Comparison of ENCODE assay signal across 1 cellular context in genomic region chr19:50461066-50461875, GRCh38.
TF ChIP-seq lines count a peak whose summit lies in the region.

No MANE protein-coding gene starts in this region.

TF ChIP-seq in HepG2, 621 proteins besides CTCF, POLR2A, EP300 and RAD21 (continues in another document):
- TF ChIP-seq, protein P1, sequence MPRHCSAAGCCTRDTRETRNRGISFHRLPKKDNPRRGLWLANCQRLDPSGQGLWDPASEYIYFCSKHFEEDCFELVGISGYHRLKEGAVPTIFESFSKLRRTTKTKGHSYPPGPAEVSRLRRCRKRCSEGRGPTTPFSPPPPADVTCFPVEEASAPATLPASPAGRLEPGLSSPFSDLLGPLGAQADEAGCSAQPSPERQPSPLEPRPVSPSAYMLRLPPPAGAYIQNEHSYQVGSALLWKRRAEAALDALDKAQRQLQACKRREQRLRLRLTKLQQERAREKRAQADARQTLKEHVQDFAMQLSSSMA (CRISPR knock-in tag; IDR thresholded peaks at IDR 0.05): 0 out of 2 replicates have a peak, but pooled peaks have one; percentile 28
- TF ChIP-seq ZBTB8A (CRISPR knock-in tag; IDR thresholded peaks at IDR 0.05; ENCODE audit: borderline replicate concordance, low read depth) (no peak), STAG1 (CRISPR knock-in tag; IDR thresholded peaks at IDR 0.05) (peak; percentile 80), RCOR2 (CRISPR knock-in tag; IDR thresholded peaks at IDR 0.05) (0 out of 2 replicates have a peak, but pooled peaks have one; percentile 31), HMG20B (CRISPR knock-in tag; conservative IDR thresholded peaks at IDR 0.05) (no peak), GZF1 (CRISPR knock-in tag; IDR thresholded peaks at IDR 0.05) (no peak), ZBTB42 (CRISPR knock-in tag; IDR thresholded peaks at IDR 0.05) (no peak), ZNF850 (CRISPR knock-in tag; conservative IDR thresholded peaks at IDR 0.05) (no peak), KAT8 (CRISPR knock-in tag; IDR thresholded peaks at IDR 0.05) (0 out of 2 replicates have a peak, but pooled peaks have one; percentile 37), NFKB2 (CRISPR knock-in tag; IDR thresholded peaks at IDR 0.05; ENCODE audit: borderline replicate concordance) (peak; percentile 37; the same call in 1 of the 2 replicates), RNF219 (CRISPR knock-in tag; IDR thresholded peaks at IDR 0.05) (no peak), SMC3 (IDR thresholded peaks at IDR 0.05; ENCODE audit: low read length) (peak; percentile 84), TBX3 (IDR thresholded peaks at IDR 0.05; ENCODE audit: borderline replicate concordance) (no peak), RNF2 (conservative IDR thresholded peaks at IDR 0.05; ENCODE audit: low read depth) (no peak), FOXA1 (IDR thresholded peaks at IDR 0.05) (no peak), FOXA1 (CRISPR knock-in tag; IDR thresholded peaks at IDR 0.05) (0 out of 2 replicates have a peak, but pooled peaks have one; percentile 3), BORCS8-MEF2B (CRISPR knock-in tag; IDR thresholded peaks at IDR 0.05) (no peak), SOX6 (IDR thresholded peaks at IDR 0.05) (no peak), SOX6 (CRISPR knock-in tag; IDR thresholded peaks at IDR 0.05) (peak; percentile 17), HNRNPUL1 (IDR thresholded peaks at IDR 0.05; ENCODE audit: low read depth, low read length) (no peak), MYC (CRISPR knock-in tag; IDR thresholded peaks at IDR 0.05; ENCODE audit: borderline replicate concordance) (0 out of 2 replicates have a peak, but pooled peaks have one; percentile 17), IRF2 (CRISPR knock-in tag; IDR thresholded peaks at IDR 0.05) (0 out of 2 replicates have a peak, but pooled peaks have one; percentile 18), ZNF678 (CRISPR knock-in tag; IDR thresholded peaks at IDR 0.05) (no peak), AKAP8 (CRISPR knock-in tag; IDR thresholded peaks at IDR 0.05) (no peak), LBX2 (CRISPR knock-in tag; IDR thresholded peaks at IDR 0.05; ENCODE audit: borderline replicate concordance) (no peak), ZNF770 (CRISPR knock-in tag; IDR thresholded peaks at IDR 0.05) (peak; percentile 97)
- TF ChIP-seq, protein P2, sequence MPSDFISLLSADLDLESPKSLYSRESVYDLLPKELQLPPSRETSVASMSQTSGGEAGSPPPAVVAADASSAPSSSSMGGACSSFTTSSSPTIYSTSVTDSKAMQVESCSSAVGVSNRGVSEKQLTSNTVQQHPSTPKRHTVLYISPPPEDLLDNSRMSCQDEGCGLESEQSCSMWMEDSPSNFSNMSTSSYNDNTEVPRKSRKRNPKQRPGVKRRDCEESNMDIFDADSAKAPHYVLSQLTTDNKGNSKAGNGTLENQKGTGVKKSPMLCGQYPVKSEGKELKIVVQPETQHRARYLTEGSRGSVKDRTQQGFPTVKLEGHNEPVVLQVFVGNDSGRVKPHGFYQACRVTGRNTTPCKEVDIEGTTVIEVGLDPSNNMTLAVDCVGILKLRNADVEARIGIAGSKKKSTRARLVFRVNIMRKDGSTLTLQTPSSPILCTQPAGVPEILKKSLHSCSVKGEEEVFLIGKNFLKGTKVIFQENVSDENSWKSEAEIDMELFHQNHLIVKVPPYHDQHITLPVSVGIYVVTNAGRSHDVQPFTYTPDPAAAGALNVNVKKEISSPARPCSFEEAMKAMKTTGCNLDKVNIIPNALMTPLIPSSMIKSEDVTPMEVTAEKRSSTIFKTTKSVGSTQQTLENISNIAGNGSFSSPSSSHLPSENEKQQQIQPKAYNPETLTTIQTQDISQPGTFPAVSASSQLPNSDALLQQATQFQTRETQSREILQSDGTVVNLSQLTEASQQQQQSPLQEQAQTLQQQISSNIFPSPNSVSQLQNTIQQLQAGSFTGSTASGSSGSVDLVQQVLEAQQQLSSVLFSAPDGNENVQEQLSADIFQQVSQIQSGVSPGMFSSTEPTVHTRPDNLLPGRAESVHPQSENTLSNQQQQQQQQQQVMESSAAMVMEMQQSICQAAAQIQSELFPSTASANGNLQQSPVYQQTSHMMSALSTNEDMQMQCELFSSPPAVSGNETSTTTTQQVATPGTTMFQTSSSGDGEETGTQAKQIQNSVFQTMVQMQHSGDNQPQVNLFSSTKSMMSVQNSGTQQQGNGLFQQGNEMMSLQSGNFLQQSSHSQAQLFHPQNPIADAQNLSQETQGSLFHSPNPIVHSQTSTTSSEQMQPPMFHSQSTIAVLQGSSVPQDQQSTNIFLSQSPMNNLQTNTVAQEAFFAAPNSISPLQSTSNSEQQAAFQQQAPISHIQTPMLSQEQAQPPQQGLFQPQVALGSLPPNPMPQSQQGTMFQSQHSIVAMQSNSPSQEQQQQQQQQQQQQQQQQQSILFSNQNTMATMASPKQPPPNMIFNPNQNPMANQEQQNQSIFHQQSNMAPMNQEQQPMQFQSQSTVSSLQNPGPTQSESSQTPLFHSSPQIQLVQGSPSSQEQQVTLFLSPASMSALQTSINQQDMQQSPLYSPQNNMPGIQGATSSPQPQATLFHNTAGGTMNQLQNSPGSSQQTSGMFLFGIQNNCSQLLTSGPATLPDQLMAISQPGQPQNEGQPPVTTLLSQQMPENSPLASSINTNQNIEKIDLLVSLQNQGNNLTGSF (CRISPR knock-in tag; IDR thresholded peaks at IDR 0.05): no peak
- TF ChIP-seq, protein P3, sequence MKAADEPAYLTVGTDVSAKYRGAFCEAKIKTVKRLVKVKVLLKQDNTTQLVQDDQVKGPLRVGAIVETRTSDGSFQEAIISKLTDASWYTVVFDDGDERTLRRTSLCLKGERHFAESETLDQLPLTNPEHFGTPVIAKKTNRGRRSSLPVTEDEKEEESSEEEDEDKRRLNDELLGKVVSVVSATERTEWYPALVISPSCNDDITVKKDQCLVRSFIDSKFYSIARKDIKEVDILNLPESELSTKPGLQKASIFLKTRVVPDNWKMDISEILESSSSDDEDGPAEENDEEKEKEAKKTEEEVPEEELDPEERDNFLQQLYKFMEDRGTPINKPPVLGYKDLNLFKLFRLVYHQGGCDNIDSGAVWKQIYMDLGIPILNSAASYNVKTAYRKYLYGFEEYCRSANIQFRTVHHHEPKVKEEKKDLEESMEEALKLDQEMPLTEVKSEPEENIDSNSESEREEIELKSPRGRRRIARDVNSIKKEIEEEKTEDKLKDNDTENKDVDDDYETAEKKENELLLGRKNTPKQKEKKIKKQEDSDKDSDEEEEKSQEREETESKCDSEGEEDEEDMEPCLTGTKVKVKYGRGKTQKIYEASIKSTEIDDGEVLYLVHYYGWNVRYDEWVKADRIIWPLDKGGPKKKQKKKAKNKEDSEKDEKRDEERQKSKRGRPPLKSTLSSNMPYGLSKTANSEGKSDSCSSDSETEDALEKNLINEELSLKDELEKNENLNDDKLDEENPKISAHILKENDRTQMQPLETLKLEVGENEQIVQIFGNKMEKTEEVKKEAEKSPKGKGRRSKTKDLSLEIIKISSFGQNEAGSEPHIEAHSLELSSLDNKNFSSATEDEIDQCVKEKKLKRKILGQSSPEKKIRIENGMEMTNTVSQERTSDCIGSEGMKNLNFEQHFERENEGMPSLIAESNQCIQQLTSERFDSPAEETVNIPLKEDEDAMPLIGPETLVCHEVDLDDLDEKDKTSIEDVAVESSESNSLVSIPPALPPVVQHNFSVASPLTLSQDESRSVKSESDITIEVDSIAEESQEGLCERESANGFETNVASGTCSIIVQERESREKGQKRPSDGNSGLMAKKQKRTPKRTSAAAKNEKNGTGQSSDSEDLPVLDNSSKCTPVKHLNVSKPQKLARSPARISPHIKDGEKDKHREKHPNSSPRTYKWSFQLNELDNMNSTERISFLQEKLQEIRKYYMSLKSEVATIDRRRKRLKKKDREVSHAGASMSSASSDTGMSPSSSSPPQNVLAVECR (CRISPR knock-in tag; IDR thresholded peaks at IDR 0.05; ENCODE audit: borderline replicate concordance): no peak
- TF ChIP-seq, protein P4, sequence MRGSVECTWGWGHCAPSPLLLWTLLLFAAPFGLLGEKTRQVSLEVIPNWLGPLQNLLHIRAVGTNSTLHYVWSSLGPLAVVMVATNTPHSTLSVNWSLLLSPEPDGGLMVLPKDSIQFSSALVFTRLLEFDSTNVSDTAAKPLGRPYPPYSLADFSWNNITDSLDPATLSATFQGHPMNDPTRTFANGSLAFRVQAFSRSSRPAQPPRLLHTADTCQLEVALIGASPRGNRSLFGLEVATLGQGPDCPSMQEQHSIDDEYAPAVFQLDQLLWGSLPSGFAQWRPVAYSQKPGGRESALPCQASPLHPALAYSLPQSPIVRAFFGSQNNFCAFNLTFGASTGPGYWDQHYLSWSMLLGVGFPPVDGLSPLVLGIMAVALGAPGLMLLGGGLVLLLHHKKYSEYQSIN (CRISPR knock-in tag; IDR thresholded peaks at IDR 0.05; ENCODE audit: borderline replicate concordance): no peak
- TF ChIP-seq, protein P5, sequence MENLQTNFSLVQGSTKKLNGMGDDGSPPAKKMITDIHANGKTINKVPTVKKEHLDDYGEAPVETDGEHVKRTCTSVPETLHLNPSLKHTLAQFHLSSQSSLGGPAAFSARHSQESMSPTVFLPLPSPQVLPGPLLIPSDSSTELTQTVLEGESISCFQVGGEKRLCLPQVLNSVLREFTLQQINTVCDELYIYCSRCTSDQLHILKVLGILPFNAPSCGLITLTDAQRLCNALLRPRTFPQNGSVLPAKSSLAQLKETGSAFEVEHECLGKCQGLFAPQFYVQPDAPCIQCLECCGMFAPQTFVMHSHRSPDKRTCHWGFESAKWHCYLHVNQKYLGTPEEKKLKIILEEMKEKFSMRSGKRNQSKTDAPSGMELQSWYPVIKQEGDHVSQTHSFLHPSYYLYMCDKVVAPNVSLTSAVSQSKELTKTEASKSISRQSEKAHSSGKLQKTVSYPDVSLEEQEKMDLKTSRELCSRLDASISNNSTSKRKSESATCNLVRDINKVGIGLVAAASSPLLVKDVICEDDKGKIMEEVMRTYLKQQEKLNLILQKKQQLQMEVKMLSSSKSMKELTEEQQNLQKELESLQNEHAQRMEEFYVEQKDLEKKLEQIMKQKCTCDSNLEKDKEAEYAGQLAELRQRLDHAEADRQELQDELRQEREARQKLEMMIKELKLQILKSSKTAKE (CRISPR knock-in tag; IDR thresholded peaks at IDR 0.05; ENCODE audit: borderline replicate concordance): no peak
- TF ChIP-seq, protein P6, sequence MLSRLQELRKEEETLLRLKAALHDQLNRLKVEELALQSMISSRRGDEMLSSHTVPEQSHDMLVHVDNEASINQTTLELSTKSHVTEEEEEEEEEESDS (CRISPR knock-in tag; IDR thresholded peaks at IDR 0.05; ENCODE audit: borderline replicate concordance): no peak
- TF ChIP-seq, protein P7, sequence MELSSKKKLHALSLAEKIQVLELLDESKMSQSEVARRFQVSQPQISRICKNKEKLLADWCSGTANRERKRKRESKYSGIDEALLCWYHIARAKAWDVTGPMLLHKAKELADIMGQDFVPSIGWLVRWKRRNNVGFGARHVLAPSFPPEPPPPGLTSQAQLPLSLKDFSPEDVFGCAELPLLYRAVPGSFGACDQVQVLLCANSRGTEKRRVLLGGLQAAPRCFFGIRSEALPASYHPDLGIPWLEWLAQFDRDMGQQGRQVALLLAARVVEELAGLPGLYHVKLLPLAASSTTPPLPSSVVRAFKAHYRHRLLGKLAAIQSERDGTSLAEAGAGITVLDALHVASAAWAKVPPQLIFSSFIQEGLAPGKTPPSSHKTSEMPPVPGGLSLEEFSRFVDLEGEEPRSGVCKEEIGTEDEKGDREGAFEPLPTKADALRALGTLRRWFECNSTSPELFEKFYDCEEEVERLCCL (CRISPR knock-in tag; IDR thresholded peaks at IDR 0.05; ENCODE audit: borderline replicate concordance): no peak
- TF ChIP-seq, protein P8, sequence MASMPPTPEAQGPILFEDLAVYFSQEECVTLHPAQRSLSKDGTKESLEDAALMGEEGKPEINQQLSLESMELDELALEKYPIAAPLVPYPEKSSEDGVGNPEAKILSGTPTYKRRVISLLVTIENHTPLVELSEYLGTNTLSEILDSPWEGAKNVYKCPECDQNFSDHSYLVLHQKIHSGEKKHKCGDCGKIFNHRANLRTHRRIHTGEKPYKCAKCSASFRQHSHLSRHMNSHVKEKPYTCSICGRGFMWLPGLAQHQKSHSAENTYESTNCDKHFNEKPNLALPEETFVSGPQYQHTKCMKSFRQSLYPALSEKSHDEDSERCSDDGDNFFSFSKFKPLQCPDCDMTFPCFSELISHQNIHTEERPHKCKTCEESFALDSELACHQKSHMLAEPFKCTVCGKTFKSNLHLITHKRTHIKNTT (CRISPR knock-in tag; IDR thresholded peaks at IDR 0.05): no peak
- TF ChIP-seq, protein P9, sequence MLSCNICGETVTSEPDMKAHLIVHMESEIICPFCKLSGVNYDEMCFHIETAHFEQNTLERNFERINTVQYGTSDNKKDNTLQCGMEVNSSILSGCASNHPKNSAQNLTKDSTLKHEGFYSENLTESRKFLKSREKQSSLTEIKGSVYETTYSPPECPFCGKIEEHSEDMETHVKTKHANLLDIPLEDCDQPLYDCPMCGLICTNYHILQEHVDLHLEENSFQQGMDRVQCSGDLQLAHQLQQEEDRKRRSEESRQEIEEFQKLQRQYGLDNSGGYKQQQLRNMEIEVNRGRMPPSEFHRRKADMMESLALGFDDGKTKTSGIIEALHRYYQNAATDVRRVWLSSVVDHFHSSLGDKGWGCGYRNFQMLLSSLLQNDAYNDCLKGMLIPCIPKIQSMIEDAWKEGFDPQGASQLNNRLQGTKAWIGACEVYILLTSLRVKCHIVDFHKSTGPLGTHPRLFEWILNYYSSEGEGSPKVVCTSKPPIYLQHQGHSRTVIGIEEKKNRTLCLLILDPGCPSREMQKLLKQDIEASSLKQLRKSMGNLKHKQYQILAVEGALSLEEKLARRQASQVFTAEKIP (CRISPR knock-in tag; IDR thresholded peaks at IDR 0.05; ENCODE audit: borderline replicate concordance): no peak
